20 cellular contexts compared by ENCODE assay signal in the genomic region with DNA sequence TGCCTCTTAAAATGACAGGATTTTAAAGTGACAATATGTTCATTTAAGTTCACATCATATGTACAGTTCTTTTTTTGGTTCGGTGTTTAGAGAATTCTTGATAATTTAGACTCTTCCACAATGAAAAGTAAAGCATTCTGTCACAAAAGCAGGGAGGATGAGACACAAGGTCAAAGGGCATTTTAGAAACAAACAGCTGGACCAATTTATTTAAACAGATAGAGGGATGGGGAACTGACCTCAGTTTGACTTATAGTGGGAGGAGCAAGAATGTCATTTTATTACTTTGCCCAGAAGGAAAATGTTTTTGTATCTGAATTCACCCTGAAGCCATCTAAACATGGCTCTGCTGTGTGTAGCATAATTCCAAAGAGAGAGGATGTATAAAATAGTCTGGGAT.
"Had no signal": no experiment of that assay in that cellular context is flagged by ENCODE, and none has a peak within 500 bp of the region (broad histone marks: within the 10 kb centered on the region; RNA-seq: fewer than 3 reads in every experiment).

No MANE protein-coding gene starts in this region.

- FAIRE-seq: urothelium cell line had no signal

- H3K27ac ChIP-seq: brain microvascular endothelial cell, lower lobe of right lung, thyroid gland, VCaP had no signal

- H3K4me3 ChIP-seq: lower lobe of right lung, thyroid gland had no signal

- DNase-seq: activated CD4-positive, alpha-beta T cell treated with anti-CD3 and anti-CD28 coated beads, Interleukin-2, amount 50 U/mL, for 1 hour; activated CD4-positive, CD25-positive, alpha-beta regulatory T cell treated with anti-CD3 and anti-CD28 coated beads, Interleukin-2, amount 50 U/mL, for 72 hours; activated CD8-positive, alpha-beta memory T cell treated with anti-CD3 and anti-CD28 coated beads, Interleukin-2, amount 50 U/mL, for 4 hours; activated naive CD4-positive, alpha-beta T cell treated with anti-CD3 and anti-CD28 coated beads, Interleukin-2, amount 50 U/mL, for 16 hours; activated T-cell treated with anti-CD3 and anti-CD28 coated beads, Interleukin-2, amount 50 U/mL, for 4 hours; aorta; brain microvascular endothelial cell; cerebellar nuclear complex; cortex of kidney; immature natural killer cell; lower lobe of right lung; natural killer cell; nucleus accumbens; retina; stimulated activated CD8-positive, alpha-beta memory T cell treated with anti-CD3 and anti-CD28 coated beads, Interleukin-4, amount 100 ng/mL, for 48 hours; stimulated activated naive CD4-positive, alpha-beta T cell; T-helper 17 cell; thyroid gland had no signal

- H3K36me3 ChIP-seq: brain microvascular endothelial cell, thyroid gland had no signal

- H3K27me3 ChIP-seq: brain microvascular endothelial cell, thyroid gland had no signal

- H3K9me3 ChIP-seq: lower lobe of right lung, thyroid gland had no signal

- ATAC-seq: activated T-cell treated with anti-CD3 and anti-CD28 coated beads, Interleukin-2, amount 50 U/mL, for 4 hours; lower lobe of right lung; natural killer cell; T-helper 17 cell had no signal
